Comparison of ENCODE assay signal across 19 cellular contexts in genomic region chr9:133797406-133798150, GRCh38. TPM values are rescaled to one million over a fixed set of nuclear protein-coding genes. Genes with fewer than 3 reads are reported as not detected.
DNase-seq lines count a peak whose midpoint lies in the region; ATAC-seq, FAIRE-seq and TF ChIP-seq lines count a peak whose summit lies in the region.
"Had no signal": no experiment of that assay in that cellular context is flagged by ENCODE, and none has a peak within 500 bp of the region (broad histone marks: within the 10 kb centered on the region; RNA-seq: fewer than 3 reads in every experiment).

No MANE protein-coding gene starts in this region.

- H3K79me2 ChIP-seq in K562 (ENCODE audit: control insufficient read depth, insufficient read depth, low read length), result no peaks in the 10 kb centered on the region

- no peaks in the 10 kb centered on the region for H3K9me3 ChIP-seq in HEK293 (ENCODE audit: control insufficient read depth, insufficient read depth, low read depth, low read length)
- no peaks in the 10 kb centered on the region for H3K9me3 ChIP-seq in K562 (replicated peaks; ENCODE audit: control insufficient read depth, insufficient read depth, low read depth, low read length)
- no peaks in the 10 kb centered on the region for H3K9me3 ChIP-seq in neuronal stem cell (replicated peaks in 1 of 2; ENCODE audit: control insufficient read depth in 2 of 2, insufficient read depth in 1 of 2, low read depth in 1 of 2, low read length in 2 of 2)
- H3K9me3 ChIP-seq: BLaER1 had no signal

- no peak overlapping the region for H3K4me3 Mint-ChIP-seq in stimulated activated memory B cell treated with anti-CD40 and anti-IgM and Interleukin-4, amounts not matched to agents 10 μg/mL and 1 μg/mL and 100 μg/mL, for 72 hours
- H3K4me3 Mint-ChIP-seq: CD14-positive monocyte; CD4-positive, alpha-beta memory T cell had no signal

- H3K9ac ChIP-seq in K562 (ENCODE audit: insufficient read depth in 1 of 2, low read depth in 2 of 2, low read length in 2 of 2) (no peak overlapping the region), neuronal stem cell (ENCODE audit: low read depth, low read length, poor library complexity) (no peak overlapping the region)
- H3K9ac ChIP-seq: BLaER1 had no signal

- H3K23ac ChIP-seq in neuronal stem cell (ENCODE audit: low read depth, low read length, poor library complexity), result no peak overlapping the region

- no peak overlapping the region for H2BK15ac ChIP-seq in neuronal stem cell (ENCODE audit: low read length)

- H2BK12ac ChIP-seq in neuronal stem cell (ENCODE audit: low read length), result no peak overlapping the region

- H3K36me3 Mint-ChIP-seq in stimulated activated memory B cell treated with anti-CD40 and anti-IgM and Interleukin-4, amounts not matched to agents 10 μg/mL and 1 μg/mL and 100 μg/mL, for 72 hours, result peaks cover 56% of the 10 kb centered on the region
- H3K36me3 Mint-ChIP-seq: CD4-positive, alpha-beta memory T cell had no signal

- TF ChIP-seq RAD21 in K562 (CRISPR knock-in tag; conservative IDR thresholded peaks at IDR 0.05 in 1 of 2, IDR thresholded peaks at IDR 0.05 in 1 of 2), result no peak

- peak overlapping the region; percentile 69 for H3K27ac Mint-ChIP-seq in stimulated activated memory B cell treated with anti-CD40 and anti-IgM and Interleukin-4, amounts not matched to agents 10 μg/mL and 1 μg/mL and 100 μg/mL, for 72 hours
- H3K27ac Mint-ChIP-seq: CD4-positive, alpha-beta memory T cell had no signal

- no peak overlapping the region for H2BK5ac ChIP-seq in neuronal stem cell (ENCODE audit: low read length)

- H3K14ac ChIP-seq in neuronal stem cell (ENCODE audit: low read length), result peak overlapping the region; percentile 56

- H3K27me3 ChIP-seq in K562 (ENCODE audit: control insufficient read depth in 2 of 2, insufficient read depth in 2 of 2, low read length in 2 of 2), result peaks cover 15 to 76% of the 10 kb centered on the region in 2 experiments; a peak in 4 of 5 replicates
- H3K27me3 ChIP-seq in neuronal stem cell (ENCODE audit: control insufficient read depth in 3 of 3, insufficient read depth in 3 of 3, low read depth in 1 of 3, low read length in 3 of 3), result no peaks in the 10 kb centered on the region
- H3K27me3 ChIP-seq: BLaER1 had no signal

- H3K9me3 Mint-ChIP-seq in stimulated activated memory B cell treated with anti-CD40 and anti-IgM and Interleukin-4, amounts not matched to agents 10 μg/mL and 1 μg/mL and 100 μg/mL, for 72 hours, result no peaks in the 10 kb centered on the region
- H3K9me3 Mint-ChIP-seq: CD4-positive, alpha-beta memory T cell had no signal

- no peak overlapping the region for H3K4me3 ChIP-seq in HEK293 (ENCODE audit: low read depth, low read length)
- no peak overlapping the region for H3K4me3 ChIP-seq in K562
- no peak overlapping the region for H3K4me3 ChIP-seq in neuronal stem cell (ENCODE audit: low read length in 2 of 2)
- H3K4me3 ChIP-seq: BLaER1 had no signal

- H3K4me2 ChIP-seq in K562 (ENCODE audit: insufficient read depth, low read length), result no peak overlapping the region
- no peak overlapping the region for H3K4me2 ChIP-seq in neuronal stem cell (ENCODE audit: insufficient read depth, low read length, poor library complexity, severe bottlenecking)
- H3K4me2 ChIP-seq: BLaER1 had no signal

- no peaks in the 10 kb centered on the region for H3K9me1 ChIP-seq in K562 (ENCODE audit: control insufficient read depth, insufficient read depth, low read length)

- no peak for TF ChIP-seq CTCF in HEK293 (tag by site-specific recombination; IDR thresholded peaks at IDR 0.05)
- no peak for TF ChIP-seq CTCF in K562 (IDR thresholded peaks at IDR 0.05 in 2 of 3, conservative IDR thresholded peaks at IDR 0.05 in 1 of 3; ENCODE audit: insufficient read depth in 2 of 3, low read depth in 1 of 3, low read length in 3 of 3)
- no peak for TF ChIP-seq CTCF in GM13976 (IDR thresholded peaks at IDR 0.05; ENCODE audit: borderline replicate concordance, control extremely low read depth, extremely low read depth, insufficient read depth, missing control alignments)

- H3K4me1 ChIP-seq in HEK293 (ENCODE audit: control insufficient read depth, insufficient read depth, low read length) (no peaks in the 10 kb centered on the region), K562 (replicated peaks in 1 of 2; ENCODE audit: control insufficient read depth in 2 of 2, insufficient read depth in 2 of 2, low read length in 2 of 2) (peaks cover 0 to 18% of the 10 kb centered on the region in 2 experiments; a peak in 2 of 5 replicates), neuronal stem cell (ENCODE audit: control insufficient read depth in 2 of 2, insufficient read depth in 1 of 2, low read depth in 1 of 2, low read length in 2 of 2) (peaks cover 8 to 9% of the 10 kb centered on the region in 2 donors)

- no peak for TF ChIP-seq POLR2A in K562 (conservative IDR thresholded peaks at IDR 0.05)

- peaks cover 3% of the 10 kb centered on the region for H4K20me1 ChIP-seq in K562 (replicated peaks; ENCODE audit: control insufficient read depth, insufficient read depth, low read length)

- H3K36me3 ChIP-seq in HEK293 (ENCODE audit: control insufficient read depth in 2 of 2, insufficient read depth in 1 of 2, low read length in 2 of 2) (no peaks in the 10 kb centered on the region), K562 (ENCODE audit: control insufficient read depth, insufficient read depth, low read length) (no peaks in the 10 kb centered on the region), neuronal stem cell (replicated peaks in 1 of 2; ENCODE audit: control insufficient read depth in 2 of 2, insufficient read depth in 2 of 2, low read length in 2 of 2) (peaks cover 8 to 69% of the 10 kb centered on the region in 2 donors)

- no peak overlapping the region for H2BK120ac ChIP-seq in neuronal stem cell (ENCODE audit: low read depth, low read length)

- H3K4ac ChIP-seq in neuronal stem cell (ENCODE audit: low read length), result no peak overlapping the region

- no peak overlapping the region for H4K8ac ChIP-seq in neuronal stem cell (ENCODE audit: low read depth, low read length)

- TF ChIP-seq EP300 in K562 (IDR thresholded peaks at IDR 0.05; ENCODE audit: low read length), result no peak

- POLR2A ChIA-PET in HEK293 (lab: Yijun Ruan, JAX) (no interaction called here), K562 (lab: Yijun Ruan, JAX) (no interaction called here)

- peaks cover 2% of the 10 kb centered on the region for H3K79me1 ChIP-seq in neuronal stem cell (ENCODE audit: low read depth, low read length)

- DNase-seq in K562 (ENCODE audit: extremely low read depth in 1 of 4, low spot score in 3 of 4) (no peak), neuronal stem cell (ENCODE audit: low spot score) (no peak), GM13976 (ENCODE audit: low spot score) (no peak), NCI-H1694 (lab: John Stamatoyannopoulos, UW) (no peak)
- no peak for DNase-seq in activated CD4-positive, alpha-beta T cell treated with anti-CD3 and anti-CD28 coated beads for 48 hours
- DNase-seq: 8988T; CD4-positive, alpha-beta memory T cell; DMS153; DMS79; GDM1; GOT3; H7 had no signal

- H2AFZ ChIP-seq in K562 (ENCODE audit: low read depth, low read length) (no peak overlapping the region), neuronal stem cell (ENCODE audit: low read length) (no peak overlapping the region)

- H3K27ac ChIP-seq in HEK293 (ENCODE audit: extremely low read depth, low read depth, low read length) (no peak overlapping the region), K562 (ENCODE audit: extremely low read depth, low read depth, low read length) (no peak overlapping the region), neuronal stem cell (replicated peaks; ENCODE audit: low read length) (no peak overlapping the region)
- H3K27ac ChIP-seq: BLaER1 had no signal

- intact Hi-C loops in K562 (cut with micrococcal nuclease), result no loop called here

- no peak for FAIRE-seq in K562 (lab: Jason Lieb, UNC)
- FAIRE-seq: GM12892 had no signal

- CTCF ChIA-PET in HEK293 (lab: Yijun Ruan, JAX), result interaction anchor here (0.7 to 3.1 kb wide), 4 partner anchors 15 to 307 kb away, joined by 3 to 16 read pairs (median 10); no protein-coding TSS in a partner anchor
- CTCF ChIA-PET in K562 (lab: Yijun Ruan, JAX; ENCODE audit: low intra/inter-chr PET ratio), result interaction anchor here (0.7 kb wide), 1 partner anchor 11 kb away, joined by 3 read pairs; no protein-coding TSS in a partner anchor

- WGBS in K562 (ENCODE audit: insufficient coverage, low coverage, missing lambda C conversion rate), result 4% methylated on average over 20 of the region's 22 CpGs
- 100% methylated on average over 1 of the region's 22 CpGs; no CpG with 5 or more reads in 1 of the 2 donors for WGBS in neuronal stem cell (ENCODE audit: extremely low coverage in 2 of 2, insufficient read length in 2 of 2, insufficient replicate concordance in 1 of 2), 2 donors

- no TSS peak for BruUV-seq in K562 (replicated peaks; lab: Mats Ljungman, UMichigan)

- ATAC-seq in K562, result peak; percentile 13; the same call in 2 of the 3 replicates
- ATAC-seq in stimulated activated memory B cell treated with anti-CD40 and anti-IgM and Interleukin-4, amounts not matched to agents 10 μg/mL and 1 μg/mL and 100 μg/mL, for 72 hours, result no peak
- no peak for ATAC-seq in GM21360 (IDR thresholded peaks at IDR 0.05; ENCODE audit: unreplicated experiment)
- ATAC-seq: HCT116 had no signal

- no peak overlapping the region for H4K91ac ChIP-seq in neuronal stem cell (ENCODE audit: low read depth, low read length, poor library complexity)

- H3K4me1 Mint-ChIP-seq in stimulated activated memory B cell treated with anti-CD40 and anti-IgM and Interleukin-4, amounts not matched to agents 10 μg/mL and 1 μg/mL and 100 μg/mL, for 72 hours, result peaks cover 44% of the 10 kb centered on the region

- no peaks in the 10 kb centered on the region for H3K27me3 Mint-ChIP-seq in stimulated activated memory B cell treated with anti-CD40 and anti-IgM and Interleukin-4, amounts not matched to agents 10 μg/mL and 1 μg/mL and 100 μg/mL, for 72 hours
- H3K27me3 Mint-ChIP-seq: CD4-positive, alpha-beta memory T cell had no signal

- H2AK5ac ChIP-seq in neuronal stem cell (ENCODE audit: low read depth, low read length), result no peak overlapping the region

- in situ Hi-C loops in K562 (cut with MboI) (no loop called here), GM13976 (cut with MboI; ENCODE audit: low sequenced_read_pairs, unreplicated experiment) (no loop called here)

- peak overlapping the region; percentile 11 for H3K18ac ChIP-seq in neuronal stem cell (ENCODE audit: low read length)

RNA-seq across cellular contexts. Expression of gene SARDH, which starts 59.4 kb away (rescaled TPM):
- total RNA-seq in K562 (2011; cell fraction: chromatin; rRNA removed; ENCODE audit: low replicate concordance), result 0.28 and 1.8 TPM in 2 replicates
- 0.39 and 1.3 TPM in 2 replicates for total RNA-seq in K562 (2011; cell fraction: nucleolus; rRNA removed)
- total RNA-seq in K562 (2011; cell fraction: nucleoplasm; rRNA removed), result 0.15 TPM in 1 of 2 replicates, not detected in the other
- total RNA-seq in K562 (2014; rRNA removed) (not detected in 2 replicates), K562 (2014; rRNA removed; fragmentation: Illumina TruSeq; extraction: Trizol) (not detected in 2 replicates), K562 (2015; rRNA removed; fragmentation: Illumina TruSeq; extraction: Trizol) (not detected in 2 replicates), K562 (2021) (0.25 TPM in 1 of 2 replicates, not detected in the other)
- polyA plus RNA-seq in K562 (2011; rRNA removed) (0.07 and 0.14 TPM in 2 replicates), K562 (2014; fragmentation: Illumina TruSeq; extraction: Trizol) (not detected in 2 replicates), K562 (2014; fragmentation: Nextera tagmentation; extraction: Ambion mirVana) (not detected), K562 (2014; rRNA removed) (not detected in 2 replicates)
- polyA plus RNA-seq in K562 (2011; cell fraction: cytosol; rRNA removed), result 0.04 and 0.21 TPM in 2 replicates
- polyA plus RNA-seq in K562 (2011; cell fraction: nucleus; rRNA removed), result 0.24 and 2.6 TPM in 2 replicates
- polyA plus RNA-seq in K562 (2012), result 0.11 and 0.16 TPM in 2 replicates
- polyA minus RNA-seq in K562 (2011; rRNA and poly(A)+ RNA removed), result 0.11 TPM in 1 of 2 replicates, not detected in the other
- not detected in 2 replicates for polyA minus RNA-seq in K562 (2011; cell fraction: cytosol; rRNA and poly(A)+ RNA removed)
- 0.11 and 0.54 TPM in 2 replicates for polyA minus RNA-seq in K562 (2011; cell fraction: nucleus; rRNA and poly(A)+ RNA removed)
- polyA plus RNA-seq in neuronal stem cell (2013, experiment 1 of 2), result 3.8 TPM
- 3.7 TPM for polyA plus RNA-seq in neuronal stem cell (2013, experiment 2 of 2)
- polyA plus RNA-seq: CD14-positive monocyte had no signal

Comparison
In these comparisons a context has a peak if more than half of its experiments do, and no peak if none do; other contexts are left out.
1. Of the 44 proteins assayed by ChIP-seq in both K562 and HEK293: peak only in K562: none; only in HEK293: ATF2; in both: none; in neither: 43.